Comparison of ENCODE assay signal across 12 cellular contexts in the genomic region with DNA sequence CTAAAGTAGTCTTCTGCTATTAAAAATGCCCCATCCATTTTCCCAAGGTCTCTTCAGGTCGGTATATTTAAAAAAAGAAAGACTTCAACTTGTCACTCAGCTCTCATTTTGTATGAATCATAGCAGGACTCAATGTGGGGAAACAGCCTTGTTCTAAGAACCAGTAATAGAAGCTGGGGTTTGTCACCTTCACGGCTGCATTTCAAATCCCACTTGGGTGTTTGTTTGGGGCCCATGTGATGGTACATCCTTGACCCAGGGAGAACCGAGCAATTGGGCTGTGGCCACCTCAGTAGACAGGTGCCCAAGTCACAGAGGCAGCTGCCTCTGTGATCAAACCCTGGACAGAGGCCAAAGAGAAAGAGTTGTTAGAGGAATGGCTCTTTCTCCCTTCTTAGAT.
A peak's percentile ranks its signal among the peaks of the same experiment; 100 is the strongest.
DNase-seq lines count a peak whose midpoint lies in the region; ATAC-seq and TF ChIP-seq lines count a peak whose summit lies in the region.
"Had no signal": no experiment of that assay in that cellular context is flagged by ENCODE, and none has a peak within 500 bp of the region (broad histone marks: within the 10 kb centered on the region; RNA-seq: fewer than 3 reads in every experiment).

No MANE protein-coding gene starts in this region.

- peak; percentile 86 for ATAC-seq in activated CD8-positive, alpha-beta memory T cell treated with anti-CD3 and anti-CD28 coated beads, Interleukin-2, amount 10 ng/mL, durations not matched to agents 7 days and 5 days
- peak; percentile 53 for ATAC-seq in HG02938 (IDR thresholded peaks at IDR 0.05; ENCODE audit: unreplicated experiment)
- ATAC-seq: T-cell had no signal

- H3K9me3 Mint-ChIP-seq in activated CD8-positive, alpha-beta memory T cell treated with anti-CD3 and anti-CD28 coated beads, Interleukin-2, amount 10 ng/mL, durations not matched to agents 7 days and 5 days (ENCODE audit: low read depth) = peaks cover 12% of the 10 kb centered on the region
- H3K9me3 Mint-ChIP-seq in activated T-helper 2 cell treated with anti-CD3 and anti-CD28 coated beads, Interferon-gamma antibody, Interleukin-2, Interleukin-4, amounts not matched to agents 10 μg/mL and 5 μg/mL and 100 μg/mL, durations not matched to agents 14 hours and 24 hours and 36 hours = peaks cover 13% of the 10 kb centered on the region
- H3K9me3 Mint-ChIP-seq in stimulated activated naive CD8-positive, alpha-beta T cell treated with anti-CD3 and anti-CD28 coated beads, Interleukin-15, Interleukin-2, amounts not matched to agents 100 ng/mL and 50 ng/mL, for 24 hours = peaks cover 6% of the 10 kb centered on the region
- no peaks in the 10 kb centered on the region for H3K9me3 Mint-ChIP-seq in endothelial cell (ENCODE audit: unreplicated experiment)

- peak; percentile 72 for DNase-seq in activated CD8-positive, alpha-beta memory T cell treated with anti-CD3 and anti-CD28 coated beads, Interleukin-2, amount 10 ng/mL, durations not matched to agents 7 days and 5 days
- DNase-seq in activated CD8-positive, alpha-beta memory T cell treated with anti-CD3 and anti-CD28 coated beads, Interleukin-2, amount 50 U/mL, for 4 hours = no peak
- no peak for DNase-seq in activated T-helper 2 cell treated with anti-CD3 and anti-CD28 coated beads, Interferon-gamma antibody, Interleukin-2, Interleukin-4, amounts not matched to agents 10 μg/mL and 5 μg/mL and 100 μg/mL, durations not matched to agents 14 hours and 24 hours and 36 hours (ENCODE audit: low spot score)
- no peak for DNase-seq in AG08395 (ENCODE audit: low spot score)
- DNase-seq in endothelial cell (ENCODE audit: low spot score) = no peak
- DNase-seq in COLO668 (lab: John Stamatoyannopoulos, UW; ENCODE audit: unreplicated experiment) = no peak
- DNase-seq: activated CD8-positive, alpha-beta memory T cell treated with anti-CD3 and anti-CD28 coated beads, Interleukin-2, amount 50 U/mL, for 48 hours; central memory CD4-positive, alpha-beta T cell; NCI-H510A treated with DMSO at 0.1 percent for 48 hours; T-cell had no signal

- no peaks in the 10 kb centered on the region for H3K27me3 Mint-ChIP-seq in activated CD8-positive, alpha-beta memory T cell treated with anti-CD3 and anti-CD28 coated beads, Interleukin-2, amount 10 ng/mL, durations not matched to agents 7 days and 5 days
- H3K27me3 Mint-ChIP-seq in activated T-helper 2 cell treated with anti-CD3 and anti-CD28 coated beads, Interferon-gamma antibody, Interleukin-2, Interleukin-4, amounts not matched to agents 10 μg/mL and 5 μg/mL and 100 μg/mL, durations not matched to agents 14 hours and 24 hours and 36 hours (ENCODE audit: low read depth) = no peaks in the 10 kb centered on the region
- H3K27me3 Mint-ChIP-seq in stimulated activated naive CD8-positive, alpha-beta T cell treated with anti-CD3 and anti-CD28 coated beads, Interleukin-15, Interleukin-2, amounts not matched to agents 100 ng/mL and 50 ng/mL, for 24 hours = no peaks in the 10 kb centered on the region
- peaks cover 4% of the 10 kb centered on the region for H3K27me3 Mint-ChIP-seq in endothelial cell (ENCODE audit: unreplicated experiment)

- TF ChIP-seq CTCF in endothelial cell (IDR thresholded peaks at IDR 0.05; ENCODE audit: unreplicated experiment) = no peak

- intact Hi-C loops in activated T-helper 2 cell treated with anti-CD3 and anti-CD28 coated beads, Interferon-gamma antibody, Interleukin-2, Interleukin-4, amounts not matched to agents 10 μg/mL and 5 μg/mL and 100 μg/mL, durations not matched to agents 14 hours and 24 hours and 36 hours (cut with micrococcal nuclease) = no loop called here

- CTCF ChIA-PET in activated CD8-positive, alpha-beta memory T cell treated with anti-CD3 and anti-CD28 coated beads, Interleukin-2, amount 10 ng/mL, durations not matched to agents 7 days and 5 days (lab: Charles Lee) = interaction anchor here (0.7 to 11.6 kb wide), 9 partner anchors 8 to 575 kb away, joined by 3 to 190 read pairs (median 6); a partner anchor contains a TSS

- peaks cover 61% of the 10 kb centered on the region for H3K4me1 Mint-ChIP-seq in activated CD8-positive, alpha-beta memory T cell treated with anti-CD3 and anti-CD28 coated beads, Interleukin-2, amount 10 ng/mL, durations not matched to agents 7 days and 5 days
- peaks cover 28% of the 10 kb centered on the region for H3K4me1 Mint-ChIP-seq in activated T-helper 2 cell treated with anti-CD3 and anti-CD28 coated beads, Interferon-gamma antibody, Interleukin-2, Interleukin-4, amounts not matched to agents 10 μg/mL and 5 μg/mL and 100 μg/mL, durations not matched to agents 14 hours and 24 hours and 36 hours (ENCODE audit: low read depth)
- H3K4me1 Mint-ChIP-seq in stimulated activated naive CD8-positive, alpha-beta T cell treated with anti-CD3 and anti-CD28 coated beads, Interleukin-15, Interleukin-2, amounts not matched to agents 100 ng/mL and 50 ng/mL, for 24 hours (ENCODE audit: low read depth) = peaks cover 47% of the 10 kb centered on the region
- peaks cover 7% of the 10 kb centered on the region for H3K4me1 Mint-ChIP-seq in endothelial cell (ENCODE audit: unreplicated experiment)

- peak overlapping the region; percentile 92 for H3K27ac Mint-ChIP-seq in activated CD8-positive, alpha-beta memory T cell treated with anti-CD3 and anti-CD28 coated beads, Interleukin-2, amount 10 ng/mL, durations not matched to agents 7 days and 5 days
- H3K27ac Mint-ChIP-seq in activated T-helper 2 cell treated with anti-CD3 and anti-CD28 coated beads, Interferon-gamma antibody, Interleukin-2, Interleukin-4, amounts not matched to agents 10 μg/mL and 5 μg/mL and 100 μg/mL, durations not matched to agents 14 hours and 24 hours and 36 hours = peak overlapping the region; percentile 21
- H3K27ac Mint-ChIP-seq in stimulated activated naive CD8-positive, alpha-beta T cell treated with anti-CD3 and anti-CD28 coated beads, Interleukin-15, Interleukin-2, amounts not matched to agents 100 ng/mL and 50 ng/mL, for 24 hours = peak overlapping the region; percentile 70
- H3K27ac Mint-ChIP-seq in endothelial cell (ENCODE audit: unreplicated experiment) = no peak overlapping the region
- H3K27ac Mint-ChIP-seq: T-cell had no signal

- H3K4me3 Mint-ChIP-seq in activated CD8-positive, alpha-beta memory T cell treated with anti-CD3 and anti-CD28 coated beads, Interleukin-2, amount 10 ng/mL, durations not matched to agents 7 days and 5 days = no peak overlapping the region
- H3K4me3 Mint-ChIP-seq in activated T-helper 2 cell treated with anti-CD3 and anti-CD28 coated beads, Interferon-gamma antibody, Interleukin-2, Interleukin-4, amounts not matched to agents 10 μg/mL and 5 μg/mL and 100 μg/mL, durations not matched to agents 14 hours and 24 hours and 36 hours (ENCODE audit: low read depth) = no peak overlapping the region
- no peak overlapping the region for H3K4me3 Mint-ChIP-seq in stimulated activated naive CD8-positive, alpha-beta T cell treated with anti-CD3 and anti-CD28 coated beads, Interleukin-15, Interleukin-2, amounts not matched to agents 100 ng/mL and 50 ng/mL, for 24 hours
- no peak overlapping the region for H3K4me3 Mint-ChIP-seq in endothelial cell (ENCODE audit: unreplicated experiment)
- H3K4me3 Mint-ChIP-seq: T-cell had no signal

- H3K36me3 Mint-ChIP-seq in activated CD8-positive, alpha-beta memory T cell treated with anti-CD3 and anti-CD28 coated beads, Interleukin-2, amount 10 ng/mL, durations not matched to agents 7 days and 5 days = peaks cover 29% of the 10 kb centered on the region
- H3K36me3 Mint-ChIP-seq in activated T-helper 2 cell treated with anti-CD3 and anti-CD28 coated beads, Interferon-gamma antibody, Interleukin-2, Interleukin-4, amounts not matched to agents 10 μg/mL and 5 μg/mL and 100 μg/mL, durations not matched to agents 14 hours and 24 hours and 36 hours (ENCODE audit: low read depth) = peaks cover 13% of the 10 kb centered on the region
- no peaks in the 10 kb centered on the region for H3K36me3 Mint-ChIP-seq in stimulated activated naive CD8-positive, alpha-beta T cell treated with anti-CD3 and anti-CD28 coated beads, Interleukin-15, Interleukin-2, amounts not matched to agents 100 ng/mL and 50 ng/mL, for 24 hours (ENCODE audit: low read depth)
- no peaks in the 10 kb centered on the region for H3K36me3 Mint-ChIP-seq in endothelial cell (ENCODE audit: low read depth, unreplicated experiment)
